13 cellular contexts compared by ENCODE assay signal in genomic region chr11:64861227-64861970, GRCh38. TPM values are rescaled to one million over a fixed set of nuclear protein-coding genes. Genes with fewer than 3 reads are reported as not detected.
DNase-seq lines count a peak whose midpoint lies in the region; ATAC-seq lines count a peak whose summit lies in the region.
"Had no signal": no experiment of that assay in that cellular context is flagged by ENCODE, and none has a peak within 500 bp of the region (broad histone marks: within the 10 kb centered on the region; RNA-seq: fewer than 3 reads in every experiment).

No MANE protein-coding gene starts in this region.

- H3K36me3 ChIP-seq in effector memory CD4-positive, alpha-beta T cell (ENCODE audit: control insufficient read depth, insufficient read depth, low read length): peaks cover 7% of the 10 kb centered on the region
- H3K36me3 ChIP-seq in subcutaneous abdominal adipose tissue (ENCODE audit: control insufficient read depth in 5 of 5, insufficient read depth in 5 of 5, low read length in 5 of 5): peaks cover 0 to 32% (median 28%) of the 10 kb centered on the region in 5 donors

- CTCF ChIA-PET in activated CD4-positive, alpha-beta T cell treated with anti-CD3 and anti-CD28 coated beads, Interleukin-2, amount 10 ng/mL, durations not matched to agents 7 days and 5 days (lab: Charles Lee): interaction anchor here (0.6 to 32.1 kb wide), 5 partner anchors 13 to 153 kb away, joined by 3 to 732 read pairs (median 6); partner anchors contain the start of genes ARL2, BATF2, CDC42BPG and EHD1

- no peaks in the 10 kb centered on the region for H3K9me3 ChIP-seq in effector memory CD4-positive, alpha-beta T cell (ENCODE audit: control insufficient read depth, low read length)
- no peaks in the 10 kb centered on the region for H3K9me3 ChIP-seq in subcutaneous abdominal adipose tissue (ENCODE audit: control insufficient read depth in 5 of 5, low read length in 5 of 5)
- H3K9me3 ChIP-seq: A549 had no signal

- H3K4me3 ChIP-seq in effector memory CD4-positive, alpha-beta T cell (ENCODE audit: insufficient read depth, low read depth, low read length, poor library complexity, severe bottlenecking): no peak overlapping the region
- peak overlapping the region in 1 of 5 donors; percentile 4 for H3K4me3 ChIP-seq in subcutaneous abdominal adipose tissue (ENCODE audit: low read depth in 1 of 5, low read length in 5 of 5)
- H3K4me3 ChIP-seq: A549 had no signal

- DNase-seq in activated CD4-positive, alpha-beta T cell treated with anti-CD3 and anti-CD28 coated beads, Interleukin-2, amount 10 ng/mL, durations not matched to agents 7 days and 5 days: no peak
- no peak for DNase-seq in activated CD4-positive, alpha-beta T cell treated with anti-CD3 and anti-CD28 coated beads for 1 hour
- DNase-seq in RPMI8226 (peak; percentile 64), D341Med (ENCODE audit: low spot score) (no peak), NK-92 (lab: John Stamatoyannopoulos, UW; ENCODE audit: unreplicated experiment) (no peak)
- DNase-seq in effector memory CD4-positive, alpha-beta T cell: no peak
- DNase-seq: NCI-H524 treated with DMSO at 0.1 percent for 48 hours; stimulated activated CD4-positive, alpha-beta T cell treated with anti-CD3 and anti-CD28 coated beads, Interleukin-15, amount 100 ng/mL, for 24 hours; trophoblast cell had no signal

- H3K4me1 ChIP-seq in effector memory CD4-positive, alpha-beta T cell (ENCODE audit: control insufficient read depth, insufficient read depth, low read length, poor library complexity, severe bottlenecking): peaks cover 94% of the 10 kb centered on the region
- H3K4me1 ChIP-seq in subcutaneous abdominal adipose tissue (ENCODE audit: control insufficient read depth in 5 of 5, insufficient read depth in 5 of 5, low read length in 5 of 5): peaks cover 31 to 86% (median 69%) of the 10 kb centered on the region in 5 donors

- no peak for ATAC-seq in HG03135 (IDR thresholded peaks at IDR 0.05; ENCODE audit: unreplicated experiment)
- ATAC-seq: A549 had no signal

- H3K27ac ChIP-seq in effector memory CD4-positive, alpha-beta T cell (ENCODE audit: insufficient read depth, low read length, poor library complexity, severe bottlenecking): peak overlapping the region; percentile 83
- H3K27ac ChIP-seq in subcutaneous abdominal adipose tissue (ENCODE audit: low read depth, low read length): peak overlapping the region; percentile 95

- H3K36me3 Mint-ChIP-seq in activated CD4-positive, alpha-beta T cell treated with anti-CD3 and anti-CD28 coated beads, Interleukin-2, amount 10 ng/mL, durations not matched to agents 7 days and 5 days (ENCODE audit: low read depth): peaks cover 59% of the 10 kb centered on the region

- H3K4me1 Mint-ChIP-seq in activated CD4-positive, alpha-beta T cell treated with anti-CD3 and anti-CD28 coated beads, Interleukin-2, amount 10 ng/mL, durations not matched to agents 7 days and 5 days: peaks cover 94% of the 10 kb centered on the region

- no peaks in the 10 kb centered on the region for H3K27me3 Mint-ChIP-seq in activated CD4-positive, alpha-beta T cell treated with anti-CD3 and anti-CD28 coated beads, Interleukin-2, amount 10 ng/mL, durations not matched to agents 7 days and 5 days

- H3K4me3 Mint-ChIP-seq in activated CD4-positive, alpha-beta T cell treated with anti-CD3 and anti-CD28 coated beads, Interleukin-2, amount 10 ng/mL, durations not matched to agents 7 days and 5 days: peak overlapping the region; percentile 74
- H3K4me3 Mint-ChIP-seq: mesothelial cell of epicardium had no signal

- H3K27ac Mint-ChIP-seq in activated CD4-positive, alpha-beta T cell treated with anti-CD3 and anti-CD28 coated beads, Interleukin-2, amount 10 ng/mL, durations not matched to agents 7 days and 5 days: peak overlapping the region; percentile 98

- POLR2A ChIA-PET in activated CD4-positive, alpha-beta T cell treated with anti-CD3 and anti-CD28 coated beads, Interleukin-2, amount 10 ng/mL, durations not matched to agents 7 days and 5 days (lab: Charles Lee): no interaction called here

- H3K9me3 Mint-ChIP-seq in activated CD4-positive, alpha-beta T cell treated with anti-CD3 and anti-CD28 coated beads, Interleukin-2, amount 10 ng/mL, durations not matched to agents 7 days and 5 days: no peaks in the 10 kb centered on the region

- H3K27me3 ChIP-seq in effector memory CD4-positive, alpha-beta T cell (replicated peaks; ENCODE audit: control insufficient read depth, insufficient read depth, low read length, poor library complexity, severe bottlenecking): no peaks in the 10 kb centered on the region
- peaks cover 0 to 2% (median 0%) of the 10 kb centered on the region in 5 donors for H3K27me3 ChIP-seq in subcutaneous abdominal adipose tissue (ENCODE audit: control insufficient read depth in 5 of 5, insufficient read depth in 4 of 5, low read length in 5 of 5)

- no peak overlapping the region for H3K9ac ChIP-seq in subcutaneous abdominal adipose tissue (ENCODE audit: low read length in 5 of 5)

RNA-seq across cellular contexts. Expression of gene CDC42BPG, which starts 16.9 kb away (rescaled TPM):
- 1 to 10 TPM in 1 of 2 experiments, under 1 TPM in 1; 0.42 to 1.3 TPM for total RNA-seq in activated CD4-positive, alpha-beta T cell treated with anti-CD3 and anti-CD28 coated beads, Interleukin-2, amount 10 ng/mL, durations not matched to agents 7 days and 5 days

RNA-seq across cellular contexts. Expression of gene EHD1, which starts 17.0 kb away (rescaled TPM):
- 100 to 1,000 TPM; 131 to 149 TPM for total RNA-seq in activated CD4-positive, alpha-beta T cell treated with anti-CD3 and anti-CD28 coated beads, Interleukin-2, amount 10 ng/mL, durations not matched to agents 7 days and 5 days

RNA-seq across cellular contexts. Expression of gene MEN1, which starts 51.0 kb away (rescaled TPM):
- total RNA-seq in activated CD4-positive, alpha-beta T cell treated with anti-CD3 and anti-CD28 coated beads, Interleukin-2, amount 10 ng/mL, durations not matched to agents 7 days and 5 days: 10 to 100 TPM; 35.1 to 38.7 TPM

RNA-seq across cellular contexts. Expression of gene ATG2A, which starts 55.6 kb away (rescaled TPM):
- 10 to 100 TPM; 23.0 to 25.7 TPM for total RNA-seq in activated CD4-positive, alpha-beta T cell treated with anti-CD3 and anti-CD28 coated beads, Interleukin-2, amount 10 ng/mL, durations not matched to agents 7 days and 5 days

RNA-seq across cellular contexts. Expression of gene MAP4K2, which starts 58.4 kb away (rescaled TPM):
- 10 to 100 TPM; 86.6 to 91.2 TPM for total RNA-seq in activated CD4-positive, alpha-beta T cell treated with anti-CD3 and anti-CD28 coated beads, Interleukin-2, amount 10 ng/mL, durations not matched to agents 7 days and 5 days
